8 cellular contexts compared by ENCODE assay signal in genomic region chr1:52928083-52928404, GRCh38. TPM values are rescaled to one million over a fixed set of nuclear protein-coding genes. Genes with fewer than 3 reads are reported as not detected.
A peak's percentile ranks its signal among the peaks of the same experiment; 100 is the strongest.
DNase-seq lines count a peak whose midpoint lies in the region; ATAC-seq and TF ChIP-seq lines count a peak whose summit lies in the region.

No MANE protein-coding gene starts in this region.

- peaks cover 1% of the 10 kb centered on the region for H3K36me3 Mint-ChIP-seq in activated naive CD4-positive, alpha-beta T cell treated with anti-CD3 and anti-CD28 coated beads, Interleukin-2, amount 10 ng/mL, durations not matched to agents 7 days and 5 days

- H3K27ac ChIP-seq in body of pancreas: peak overlapping the region in 3 of 4 donors; percentile 71 to 83 (median 74)
- no peak overlapping the region for H3K27ac ChIP-seq in left lung
- peak overlapping the region; percentile 78 to 89 for H3K27ac ChIP-seq in tibial artery
- H3K27ac ChIP-seq in OCI-LY7 (ENCODE audit: low read depth, low read length, poor library complexity, severe bottlenecking): no peak overlapping the region

- TF ChIP-seq POLR2A in body of pancreas (IDR thresholded peaks at IDR 0.05): no peak

- no peak overlapping the region for H3K27ac Mint-ChIP-seq in activated naive CD4-positive, alpha-beta T cell treated with anti-CD3 and anti-CD28 coated beads, Interleukin-2, amount 10 ng/mL, durations not matched to agents 7 days and 5 days

- H3K36me3 ChIP-seq in body of pancreas (replicated peaks in 1 of 2; ENCODE audit: insufficient read depth in 1 of 2, low read depth in 2 of 2) (no peaks in the 10 kb centered on the region), left lung (no peaks in the 10 kb centered on the region), tibial artery (no peaks in the 10 kb centered on the region), OCI-LY7 (ENCODE audit: insufficient read depth, low read length) (no peaks in the 10 kb centered on the region)

- peak overlapping the region; percentile 75 for H3K4me3 Mint-ChIP-seq in activated naive CD4-positive, alpha-beta T cell treated with anti-CD3 and anti-CD28 coated beads, Interleukin-2, amount 10 ng/mL, durations not matched to agents 7 days and 5 days

- H3K9me3 ChIP-seq in body of pancreas (no peaks in the 10 kb centered on the region), left lung (no peaks in the 10 kb centered on the region), tibial artery (no peaks in the 10 kb centered on the region), OCI-LY7 (ENCODE audit: low read length) (no peaks in the 10 kb centered on the region)

- TF ChIP-seq CTCF in body of pancreas (IDR thresholded peaks at IDR 0.05) (no peak), left lung (IDR thresholded peaks at IDR 0.05) (no peak), tibial artery (IDR thresholded peaks at IDR 0.05) (no peak), OCI-LY7 (conservative IDR thresholded peaks at IDR 0.05; ENCODE audit: low read length) (no peak)

- intact Hi-C loops in body of pancreas (cut with DNase I) (no loop called here), left lung (cut with DNase I) (no loop called here), tibial artery (cut with DNase I; ENCODE audit: low total_unique reads) (loop anchor here (10.0 kb wide), 1 partner anchor 267 kb away; the partner anchor contains the start of gene CPT2), OCI-LY7 (cut with micrococcal nuclease; ENCODE audit: unreplicated experiment) (no loop called here)

- no peak overlapping the region for H3K4me2 ChIP-seq in OCI-LY7 (ENCODE audit: low read length)

- CTCF ChIA-PET in activated naive CD4-positive, alpha-beta T cell treated with anti-CD3 and anti-CD28 coated beads, Interleukin-2, amount 10 ng/mL, durations not matched to agents 7 days and 5 days (lab: Charles Lee): no interaction called here
- CTCF ChIA-PET in OCI-LY7 (lab: Charles Lee; ENCODE audit: unreplicated experiment): no interaction called here

- peaks cover 43% of the 10 kb centered on the region for H3K4me1 ChIP-seq in body of pancreas
- H3K4me1 ChIP-seq in left lung: peaks cover 5 to 24% of the 10 kb centered on the region in 2 donors
- peaks cover 0 to 20% (median 7%) of the 10 kb centered on the region in 4 donors for H3K4me1 ChIP-seq in tibial artery
- no peaks in the 10 kb centered on the region for H3K4me1 ChIP-seq in OCI-LY7 (ENCODE audit: insufficient read depth, low read length, poor library complexity, severe bottlenecking)

- H3K9me3 Mint-ChIP-seq in activated naive CD4-positive, alpha-beta T cell treated with anti-CD3 and anti-CD28 coated beads, Interleukin-2, amount 10 ng/mL, durations not matched to agents 7 days and 5 days: no peaks in the 10 kb centered on the region

- ATAC-seq in body of pancreas: no peak
- ATAC-seq in left lung: peak; percentile 39
- ATAC-seq in HG02885 (IDR thresholded peaks at IDR 0.05; ENCODE audit: poor library complexity, unreplicated experiment): no peak

- WGBS in body of pancreas, 2 donors: 19 to 22% methylated on average over 10 to 11 of the region's 11 CpGs

- POLR2A ChIA-PET in OCI-LY7 (lab: Charles Lee): no interaction called here

- no peaks in the 10 kb centered on the region for H3K79me2 ChIP-seq in OCI-LY7 (ENCODE audit: insufficient read depth, low read depth, low read length)

- no peaks in the 10 kb centered on the region for H3K9me2 ChIP-seq in OCI-LY7 (ENCODE audit: insufficient read depth, low read length)

- no TSS peak for BruUV-seq in OCI-LY7 (replicated peaks; lab: Mats Ljungman, UMichigan)

- no peak overlapping the region for H2AFZ ChIP-seq in OCI-LY7 (ENCODE audit: low read length)

- H3K27me3 Mint-ChIP-seq in activated naive CD4-positive, alpha-beta T cell treated with anti-CD3 and anti-CD28 coated beads, Interleukin-2, amount 10 ng/mL, durations not matched to agents 7 days and 5 days: peaks cover 20% of the 10 kb centered on the region

- no peak for DNase-seq in activated naive CD4-positive, alpha-beta T cell treated with anti-CD3 and anti-CD28 coated beads, Interleukin-2, amount 10 ng/mL, durations not matched to agents 7 days and 5 days
- no peak for DNase-seq in activated naive CD4-positive, alpha-beta T cell treated with Interleukin-2 at 50 U/mL for 16 hours
- DNase-seq in body of pancreas (peak in 3 of 4 donors; percentile 22 to 36 (median 28)), left lung (no peak), tibial artery (no peak), NCI-H1048 (lab: John Stamatoyannopoulos, UW) (no peak), OCI-LY7 (ENCODE audit: low spot score) (no peak)

- H3K4me3 ChIP-seq in body of pancreas (peak overlapping the region in 1 of 2 donors; percentile 78), left lung (peak overlapping the region; percentile 65 to 67), tibial artery (peak overlapping the region; percentile 73 to 75), OCI-LY7 (ENCODE audit: low read depth, low read length, poor library complexity, severe bottlenecking) (no peak overlapping the region)

- H3K27me3 ChIP-seq in body of pancreas (no peaks in the 10 kb centered on the region), left lung (peaks cover 0 to 21% of the 10 kb centered on the region in 2 donors), tibial artery (no peaks in the 10 kb centered on the region)

- no peaks in the 10 kb centered on the region for H4K20me1 ChIP-seq in OCI-LY7 (ENCODE audit: insufficient read depth, low read length)

- peaks cover 14% of the 10 kb centered on the region for H3K4me1 Mint-ChIP-seq in activated naive CD4-positive, alpha-beta T cell treated with anti-CD3 and anti-CD28 coated beads, Interleukin-2, amount 10 ng/mL, durations not matched to agents 7 days and 5 days

RNA-seq across cellular contexts. Expression of gene SCP2, which starts 1.0 kb away (rescaled TPM):
- total RNA-seq in body of pancreas: 10 to 100 TPM; 87.4 to 90.3 TPM
- total RNA-seq in left lung: 100 to 1,000 TPM; 137 to 208 TPM
- 63.9 and 65.6 TPM in 2 replicates for total RNA-seq in OCI-LY7 (2014; rRNA removed; shearing (Covaris generic))
- total RNA-seq in OCI-LY7 (2022): 75.5 and 77.1 TPM in 2 replicates

RNA-seq across cellular contexts. Expression of gene ECHDC2, which starts 6.5 kb away (rescaled TPM):
- total RNA-seq in body of pancreas (100 to 1,000 TPM; 143 to 189 TPM), left lung (10 to 100 TPM; 64.0 to 81.6 TPM), OCI-LY7 (2022) (not detected in 2 replicates)
- not detected in 2 replicates for total RNA-seq in OCI-LY7 (2014; rRNA removed; shearing (Covaris generic))

Comparison
In these comparisons a context has a peak if more than half of its experiments do, and no peak if none do; other contexts are left out.
1. DNase-seq: peak in body of pancreas (3 of 4); none in activated naive CD4-positive, alpha-beta T cell treated with anti-CD3 and anti-CD28 coated beads, Interleukin-2, amount 10 ng/mL, durations not matched to agents 7 days and 5 days (single experiment), activated naive CD4-positive, alpha-beta T cell treated with Interleukin-2 at 50 U/mL for 16 hours (single experiment), left lung (0 of 2), tibial artery (0 of 2), NCI-H1048 (single experiment) and OCI-LY7 (single experiment).
2. H3K27ac ChIP-seq: peak in body of pancreas (3 of 4) and tibial artery (2 of 2); none in left lung (0 of 2) and OCI-LY7 (single experiment).
3. RNA of gene ECHDC2, which starts 6.5 kb away (total RNA-seq): 143 to 189 TPM in body of pancreas and 64.0 to 81.6 TPM in left lung; not detected in OCI-LY7; every median in the first group is over 10 times any median in the second.